Comparison of ENCODE assay signal across 1 cellular context in the genomic region with DNA sequence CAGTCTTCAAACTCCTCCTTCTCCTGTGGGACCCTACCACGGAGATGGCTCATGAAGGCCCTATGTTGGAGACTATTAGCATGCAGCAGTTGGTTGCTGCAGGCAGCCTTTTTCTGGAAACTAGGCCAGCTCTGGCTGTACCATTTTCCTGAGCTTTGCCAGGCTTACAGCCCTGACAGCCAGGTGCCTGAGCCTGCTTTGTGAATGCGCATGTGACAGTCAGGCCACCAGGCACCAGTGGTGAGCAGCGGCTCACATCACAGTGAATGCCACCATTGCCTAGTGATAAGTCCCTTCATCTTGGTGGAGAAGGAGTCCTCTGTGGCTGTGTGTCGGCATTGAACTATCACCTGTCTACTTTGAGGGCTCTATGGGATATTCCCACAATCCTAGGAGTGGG.
DNase-seq lines count a peak whose midpoint lies in the region; ATAC-seq lines count a peak whose summit lies in the region.
"Not testable (repeated sequence)": the region's sequence is repeated elsewhere in the genome, so short reads cannot be mapped to it uniquely, and the experiment has no call there.

No MANE protein-coding gene starts in this region.

- peak overlapping the region; percentile 34 for H3K27ac Mint-ChIP-seq in T-helper 17 cell

- not testable (repeated sequence) for H3K4me3 Mint-ChIP-seq in T-helper 17 cell

- ATAC-seq in T-helper 17 cell, result not testable (repeated sequence)

- not testable (repeated sequence) for H3K27me3 Mint-ChIP-seq in T-helper 17 cell

- not testable (repeated sequence) for DNase-seq in T-helper 17 cell

- H3K9me3 ChIP-seq in T-helper 17 cell (ENCODE audit: control insufficient read depth, low read length, poor library complexity, severe bottlenecking), result not testable (repeated sequence)

- H3K4me1 Mint-ChIP-seq in T-helper 17 cell, result not testable (repeated sequence)

- H3K36me3 Mint-ChIP-seq in T-helper 17 cell (ENCODE audit: low read depth), result not testable (repeated sequence)
